8 cellular contexts compared by ENCODE assay signal in genomic region chr3:72274511-72275295, GRCh38.
DNase-seq lines count a peak whose midpoint lies in the region; ATAC-seq, FAIRE-seq and TF ChIP-seq lines count a peak whose summit lies in the region.

No MANE protein-coding gene starts in this region.

- DNase-seq in activated CD4-positive, alpha-beta T cell treated with anti-CD3 and anti-CD28 coated beads, Interleukin-2, amount 10 ng/mL, durations not matched to agents 7 days and 5 days = peak; percentile 46
- DNase-seq in activated CD4-positive, alpha-beta T cell treated with anti-CD3 and anti-CD28 coated beads, Interleukin-2, amount 50 U/mL, for 48 hours = no peak
- DNase-seq in NCI-H1694 treated with DMSO at 0.1 percent for 48 hours (lab: John Stamatoyannopoulos, UW) (peak; percentile 43), astrocyte of the hippocampus (ENCODE audit: low read depth, low spot score) (peak; percentile 76), lower leg skin (ENCODE audit: low spot score in 2 of 2) (peak; percentile 85 to 90), HTR-8/SVneo (ENCODE audit: insufficient read length, low spot score) (no peak)

- H3K9me3 Mint-ChIP-seq in activated CD4-positive, alpha-beta T cell treated with anti-CD3 and anti-CD28 coated beads, Interleukin-2, amount 10 ng/mL, durations not matched to agents 7 days and 5 days = no peaks in the 10 kb centered on the region

- no peak for ATAC-seq in HG03097 (IDR thresholded peaks at IDR 0.05; ENCODE audit: low FRiP score, unreplicated experiment)
- no peak for ATAC-seq in HG03108 (IDR thresholded peaks at IDR 0.05; ENCODE audit: unreplicated experiment)

- H3K4me3 Mint-ChIP-seq in activated CD4-positive, alpha-beta T cell treated with anti-CD3 and anti-CD28 coated beads, Interleukin-2, amount 10 ng/mL, durations not matched to agents 7 days and 5 days = peak overlapping the region; percentile 5

- POLR2A ChIA-PET in activated CD4-positive, alpha-beta T cell treated with anti-CD3 and anti-CD28 coated beads, Interleukin-2, amount 10 ng/mL, durations not matched to agents 7 days and 5 days (lab: Charles Lee) = no interaction called here

- H3K4me3 ChIP-seq in lower leg skin (ENCODE audit: low read depth, poor library complexity, severe bottlenecking) = no peak overlapping the region

- intact Hi-C loops in lower leg skin (cut with DNase I; ENCODE audit: low total_unique reads) = no loop called here

- WGBS in lower leg skin, 2 donors = 18 to 20% methylated on average over 11 of the region's 11 CpGs

- no peak for TF ChIP-seq CTCF in lower leg skin (IDR thresholded peaks at IDR 0.05)

- CTCF ChIA-PET in activated CD4-positive, alpha-beta T cell treated with anti-CD3 and anti-CD28 coated beads, Interleukin-2, amount 10 ng/mL, durations not matched to agents 7 days and 5 days (lab: Charles Lee) = no interaction called here

- H3K27me3 Mint-ChIP-seq in activated CD4-positive, alpha-beta T cell treated with anti-CD3 and anti-CD28 coated beads, Interleukin-2, amount 10 ng/mL, durations not matched to agents 7 days and 5 days = no peaks in the 10 kb centered on the region

- no peak for FAIRE-seq in HTR-8/SVneo (lab: Jason Lieb, UNC)

- H3K27ac Mint-ChIP-seq in activated CD4-positive, alpha-beta T cell treated with anti-CD3 and anti-CD28 coated beads, Interleukin-2, amount 10 ng/mL, durations not matched to agents 7 days and 5 days = peak overlapping the region; percentile 37

- no peaks in the 10 kb centered on the region for H3K36me3 Mint-ChIP-seq in activated CD4-positive, alpha-beta T cell treated with anti-CD3 and anti-CD28 coated beads, Interleukin-2, amount 10 ng/mL, durations not matched to agents 7 days and 5 days (ENCODE audit: low read depth)

- H3K4me1 Mint-ChIP-seq in activated CD4-positive, alpha-beta T cell treated with anti-CD3 and anti-CD28 coated beads, Interleukin-2, amount 10 ng/mL, durations not matched to agents 7 days and 5 days = peaks cover 41% of the 10 kb centered on the region

- TF ChIP-seq POLR2A in lower leg skin (IDR thresholded peaks at IDR 0.05) = no peak

Comparison
In these comparisons a context has a peak if more than half of its experiments do, and no peak if none do; other contexts are left out.
1. DNase-seq: peak in activated CD4-positive, alpha-beta T cell treated with anti-CD3 and anti-CD28 coated beads, Interleukin-2, amount 10 ng/mL, durations not matched to agents 7 days and 5 days (single experiment), NCI-H1694 treated with DMSO at 0.1 percent for 48 hours (single experiment), astrocyte of the hippocampus (single experiment) and lower leg skin (2 of 2); none in activated CD4-positive, alpha-beta T cell treated with anti-CD3 and anti-CD28 coated beads, Interleukin-2, amount 50 U/mL, for 48 hours (0 of 2) and HTR-8/SVneo (single experiment).